In the genomic region with DNA sequence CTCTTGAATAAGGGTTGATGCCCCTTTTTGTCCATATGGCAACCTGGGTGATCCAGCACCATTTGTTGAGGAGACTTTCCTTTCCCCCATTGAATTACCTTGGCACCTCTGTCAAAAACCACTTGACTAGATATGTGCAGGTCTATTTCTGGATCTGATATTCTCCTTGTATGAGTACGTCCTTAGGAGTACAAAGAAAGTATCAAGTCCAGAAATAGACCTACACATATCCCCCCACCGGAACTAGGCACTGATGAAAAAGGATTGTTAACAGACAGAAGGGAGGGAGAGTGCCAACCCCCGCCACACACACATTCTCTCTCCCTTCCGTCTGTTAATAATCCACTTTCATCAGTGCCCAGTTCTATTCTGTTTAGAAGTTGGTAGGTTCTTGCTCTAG, we compare ENCODE assay signal across 36 cellular contexts.
"Had no signal": no experiment of that assay in that cellular context is flagged by ENCODE, and none has a peak within 500 bp of the region (broad histone marks: within the 10 kb centered on the region; RNA-seq: fewer than 3 reads in every experiment).

No MANE protein-coding gene starts in this region.

- H3K4me1 ChIP-seq: SJCRH30 had no signal

- H3K27ac Mint-ChIP-seq: activated CD4-positive, alpha-beta memory T cell treated with anti-CD3 and anti-CD28 coated beads, Interleukin-2, amount 10 ng/mL, durations not matched to agents 7 days and 5 days; activated CD8-positive, alpha-beta memory T cell treated with anti-CD3 and anti-CD28 coated beads, Interleukin-2, amount 10 ng/mL, durations not matched to agents 7 days and 5 days; activated naive CD4-positive, alpha-beta T cell treated with anti-CD3 and anti-CD28 coated beads, Interleukin-2, amount 10 ng/mL, durations not matched to agents 7 days and 5 days; activated naive CD8-positive, alpha-beta T cell; activated naive CD8-positive, alpha-beta T cell treated with anti-CD3 and anti-CD28 coated beads, Interleukin-2, amount 50 U/mL, for 24 hours; IgD-negative memory B cell had no signal

- H3K4me3 ChIP-seq: PC-9, SJCRH30, SK-N-MC had no signal

- H3K27ac ChIP-seq: brain microvascular endothelial cell, PC-9, RWPE1, SJCRH30, SK-N-MC, WERI-Rb-1 had no signal

- ATAC-seq: activated CD8-positive, alpha-beta memory T cell treated with anti-CD3 and anti-CD28 coated beads, Interleukin-2, amount 10 ng/mL, durations not matched to agents 7 days and 5 days; activated naive CD8-positive, alpha-beta T cell treated with anti-CD3 and anti-CD28 coated beads, Interleukin-2, amount 50 U/mL, for 24 hours had no signal

- H3K36me3 Mint-ChIP-seq: activated CD8-positive, alpha-beta memory T cell treated with anti-CD3 and anti-CD28 coated beads, Interleukin-2, amount 10 ng/mL, durations not matched to agents 7 days and 5 days; activated naive CD4-positive, alpha-beta T cell treated with anti-CD3 and anti-CD28 coated beads, Interleukin-2, amount 10 ng/mL, durations not matched to agents 7 days and 5 days; activated naive CD8-positive, alpha-beta T cell; IgD-negative memory B cell had no signal

- H3K9me3 Mint-ChIP-seq: activated CD4-positive, alpha-beta memory T cell treated with anti-CD3 and anti-CD28 coated beads, Interleukin-2, amount 10 ng/mL, durations not matched to agents 7 days and 5 days; activated naive CD4-positive, alpha-beta T cell treated with anti-CD3 and anti-CD28 coated beads, Interleukin-2, amount 10 ng/mL, durations not matched to agents 7 days and 5 days; activated naive CD8-positive, alpha-beta T cell treated with anti-CD3 and anti-CD28 coated beads, Interleukin-2, amount 50 U/mL, for 24 hours; IgD-negative memory B cell had no signal

- H3K4me3 Mint-ChIP-seq: activated CD4-positive, alpha-beta memory T cell treated with anti-CD3 and anti-CD28 coated beads, Interleukin-2, amount 10 ng/mL, durations not matched to agents 7 days and 5 days; activated CD8-positive, alpha-beta memory T cell treated with anti-CD3 and anti-CD28 coated beads, Interleukin-2, amount 10 ng/mL, durations not matched to agents 7 days and 5 days; activated naive CD4-positive, alpha-beta T cell treated with anti-CD3 and anti-CD28 coated beads, Interleukin-2, amount 10 ng/mL, durations not matched to agents 7 days and 5 days; activated naive CD8-positive, alpha-beta T cell; activated naive CD8-positive, alpha-beta T cell treated with anti-CD3 and anti-CD28 coated beads, Interleukin-2, amount 50 U/mL, for 24 hours; IgD-negative memory B cell had no signal

- H3K36me3 ChIP-seq: brain microvascular endothelial cell, SJCRH30, WERI-Rb-1 had no signal

- H3K27me3 Mint-ChIP-seq: IgD-negative memory B cell had no signal

- H3K9me3 ChIP-seq: SJCRH30 had no signal

- DNase-seq: activated CD4-positive, alpha-beta memory T cell treated with anti-CD3 and anti-CD28 coated beads, Interleukin-2, amount 10 ng/mL, durations not matched to agents 7 days and 5 days; activated CD4-positive, alpha-beta T cell treated with anti-CD3 and anti-CD28 coated beads for 1 hour; activated CD4-positive, alpha-beta T cell treated with anti-CD3 and anti-CD28 coated beads for 48 hours; activated CD4-positive, CD25-positive, alpha-beta regulatory T cell; activated CD8-positive, alpha-beta memory T cell treated with anti-CD3 and anti-CD28 coated beads for 24 hours; activated CD8-positive, alpha-beta memory T cell treated with anti-CD3 and anti-CD28 coated beads, Interleukin-2, amount 10 ng/mL, durations not matched to agents 7 days and 5 days; activated CD8-positive, alpha-beta memory T cell treated with anti-CD3 and anti-CD28 coated beads, Interleukin-2, amount 50 U/mL, for 48 hours; activated effector memory CD4-positive, alpha-beta T cell treated with Interleukin-2 at 50 U/mL for 16 hours; activated naive CD4-positive, alpha-beta T cell treated with anti-CD3 and anti-CD28 coated beads, Interleukin-2, amount 10 ng/mL, durations not matched to agents 7 days and 5 days; activated naive CD8-positive, alpha-beta T cell treated with anti-CD3 and anti-CD28 coated beads, Interleukin-2, amount 50 U/mL, for 24 hours; activated T-cell treated with anti-CD3 and anti-CD28 coated beads, Interleukin-2, amount 50 U/mL, for 48 hours; aorta; brain microvascular endothelial cell; central memory CD4-positive, alpha-beta T cell; Karpas-422; KBM-7; NCI-H1092; NCI-H1436 treated with DMSO at 0.1 percent for 48 hours; NCI-H1694 treated with DMSO at 0.1 percent for 48 hours; NCI-H2029; NCI-H2107; NCI-H2171; NCI-H446 treated with DMSO at 0.1 percent for 48 hours; NCI-H524; NCI-H69; NCI-H82; NK-92 treated with Interleukin-12 subunit alpha and Interleukin-12 subunit beta, amount 100 ng/mL, for 24 hours; PC-9; SHP77; SJCRH30; T1000; WERI-Rb-1 had no signal

- H3K4me1 Mint-ChIP-seq: activated CD4-positive, alpha-beta memory T cell treated with anti-CD3 and anti-CD28 coated beads, Interleukin-2, amount 10 ng/mL, durations not matched to agents 7 days and 5 days; activated CD8-positive, alpha-beta memory T cell treated with anti-CD3 and anti-CD28 coated beads, Interleukin-2, amount 10 ng/mL, durations not matched to agents 7 days and 5 days; activated naive CD4-positive, alpha-beta T cell treated with anti-CD3 and anti-CD28 coated beads, Interleukin-2, amount 10 ng/mL, durations not matched to agents 7 days and 5 days; activated naive CD8-positive, alpha-beta T cell treated with anti-CD3 and anti-CD28 coated beads, Interleukin-2, amount 50 U/mL, for 24 hours had no signal

- H3K27me3 ChIP-seq: brain microvascular endothelial cell, SJCRH30 had no signal
